8 cellular contexts compared by ENCODE assay signal in genomic region chr12:107564946-107565345, GRCh38.
DNase-seq lines count a peak whose midpoint lies in the region; ATAC-seq, FAIRE-seq and TF ChIP-seq lines count a peak whose summit lies in the region.

No MANE protein-coding gene starts in this region.

- DNase-seq in A549 (ENCODE audit: low read depth in 1 of 2, low spot score in 1 of 2) (peak in 1 of 2 experiments; percentile 51), GM06990 (ENCODE audit: extremely low read depth, insufficient read length) (no peak), NCI-H82 treated with DMSO at 0.1 percent for 48 hours (lab: John Stamatoyannopoulos, UW; ENCODE audit: unreplicated experiment) (peak; percentile 22), fibroblast of mammary gland (ENCODE audit: low read depth) (peak; percentile 47), NCI-H128 (lab: John Stamatoyannopoulos, UW; ENCODE audit: unreplicated experiment) (no peak), amniotic stem cell (lab: John Stamatoyannopoulos, UW) (no peak), GDM1 (lab: John Stamatoyannopoulos, UW) (no peak)

- peaks cover 9% of the 10 kb centered on the region; the same call in 1 of the 3 replicates for H3K4me1 ChIP-seq in A549

- 71% methylated on average over 3 of the region's 3 CpGs for WGBS in A549 (ENCODE audit: missing lambda C conversion rate)

- FAIRE-seq in A549 (lab: Jason Lieb, UNC): no peak

- no peak for TF ChIP-seq EP300 in A549 (IDR thresholded peaks at IDR 0.05)

- CTCF ChIA-PET in A549 (lab: Yijun Ruan, JAX): interaction anchor here (0.6 to 1.5 kb wide), 5 partner anchors 9 to 438 kb away, joined by 3 to 5 read pairs (median 3); no protein-coding TSS in a partner anchor

- H3K36me3 ChIP-seq in GM06990 (ENCODE audit: control insufficient read depth, insufficient read depth, low read length): no peaks in the 10 kb centered on the region

- H3K27ac ChIP-seq in A549: no peak overlapping the region

- TF ChIP-seq POLR2A in A549 (IDR thresholded peaks at IDR 0.05; ENCODE audit: low read length): no peak

- no peak overlapping the region for H3K4me2 ChIP-seq in A549

- no peaks in the 10 kb centered on the region; the same call in 1 of the 2 replicates for H3K27me3 ChIP-seq in GM06990 (replicated peaks; ENCODE audit: control insufficient read depth, insufficient read depth, low read length)

- TF ChIP-seq RAD21 in A549 (conservative IDR thresholded peaks at IDR 0.05 in 1 of 2, IDR thresholded peaks at IDR 0.05 in 1 of 2): peak; percentile 38 to 60; a peak in 3 of 5 replicates

- ATAC-seq in A549 (peak; percentile 76 to 84; a peak in 5 of 6 replicates), GM19035 (IDR thresholded peaks at IDR 0.05; ENCODE audit: unreplicated experiment) (no peak)

- POLR2A ChIA-PET in A549 (lab: Yijun Ruan, JAX): no interaction called here

- H3K9me3 ChIP-seq in A549: no peaks in the 10 kb centered on the region

- H3K4me3 ChIP-seq in A549 (no peak overlapping the region), GM06990 (replicated peaks; ENCODE audit: low read depth, low read length) (no peak overlapping the region), fibroblast of mammary gland (ENCODE audit: control insufficient read depth, low read depth, low read length) (no peak overlapping the region)

- TF ChIP-seq CTCF in A549 (IDR thresholded peaks at IDR 0.05) (peak; percentile 32; the same call in 2 of the 3 replicates), GM06990 (IDR thresholded peaks at IDR 0.05; ENCODE audit: insufficient read depth, low read length, poor library complexity, severe bottlenecking) (peak; percentile 46), fibroblast of mammary gland (conservative IDR thresholded peaks at IDR 0.05; ENCODE audit: control insufficient read depth, insufficient read depth, low read depth, low read length) (peak; percentile 64)

TF ChIP-seq in A549, 52 proteins besides CTCF, POLR2A, EP300 and RAD21:
- TF ChIP-seq ZFP36 (IDR thresholded peaks at IDR 0.05; ENCODE audit: borderline replicate concordance, partially characterized antibody): no peak
- TF ChIP-seq NFE2L2 (conservative IDR thresholded peaks at IDR 0.05; ENCODE audit: low read length): no peak
- no peak for TF ChIP-seq ESRRA (IDR thresholded peaks at IDR 0.05; ENCODE audit: borderline replicate concordance, low read length)
- no peak for TF ChIP-seq CHD2 (IDR thresholded peaks at IDR 0.05; ENCODE audit: low read length, partially characterized antibody)
- TF ChIP-seq MAZ (IDR thresholded peaks at IDR 0.05; ENCODE audit: borderline replicate concordance, low read depth, low read length): no peak
- TF ChIP-seq CEBPB (IDR thresholded peaks at IDR 0.05): no peak
- no peak for TF ChIP-seq HES2 (IDR thresholded peaks at IDR 0.05)
- TF ChIP-seq SMC3 (IDR thresholded peaks at IDR 0.05): 0 out of 3 replicates have a peak, but pooled peaks have one; percentile 22
- TF ChIP-seq, protein P1, sequence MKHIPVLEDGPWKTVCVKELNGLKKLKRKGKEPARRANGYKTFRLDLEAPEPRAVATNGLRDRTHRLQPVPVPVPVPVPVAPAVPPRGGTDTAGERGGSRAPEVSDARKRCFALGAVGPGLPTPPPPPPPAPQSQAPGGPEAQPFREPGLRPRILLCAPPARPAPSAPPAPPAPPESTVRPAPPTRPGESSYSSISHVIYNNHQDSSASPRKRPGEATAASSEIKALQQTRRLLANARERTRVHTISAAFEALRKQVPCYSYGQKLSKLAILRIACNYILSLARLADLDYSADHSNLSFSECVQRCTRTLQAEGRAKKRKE (CRISPR knock-in tag; IDR thresholded peaks at IDR 0.05; ENCODE audit: low read depth): no peak

Comparison
In these comparisons a context has a peak if more than half of its experiments do, and no peak if none do; other contexts are left out.
1. DNase-seq: peak in NCI-H82 treated with DMSO at 0.1 percent for 48 hours (single experiment) and fibroblast of mammary gland (single experiment); none in GM06990 (single experiment), NCI-H128 (single experiment), amniotic stem cell (single experiment) and GDM1 (single experiment).
2. Peak in every context shown above with its lines, with median percentiles within 50 percentile points of each other: CTCF ChIP-seq.